In the genomic region with DNA sequence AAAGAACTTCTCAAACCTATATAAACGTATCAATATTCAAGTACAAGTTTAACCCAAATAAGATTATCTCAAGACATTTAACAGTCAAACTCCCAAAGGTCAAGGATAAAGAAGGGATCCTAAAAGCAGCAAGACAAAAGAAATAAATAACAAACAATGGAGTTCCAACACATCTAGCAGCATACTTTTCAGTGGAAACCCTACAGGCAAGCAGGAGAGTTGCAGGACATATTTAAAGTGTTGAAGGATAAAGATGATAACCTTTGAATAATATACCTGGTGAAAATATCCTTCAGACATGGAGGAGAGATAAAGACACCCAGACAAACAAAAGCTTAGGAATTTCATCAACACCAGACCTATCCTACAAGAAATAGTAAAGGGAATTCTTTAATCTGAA, we compare ENCODE assay signal across 20 cellular contexts.
DNase-seq lines count a peak whose midpoint lies in the region; ATAC-seq and TF ChIP-seq lines count a peak whose summit lies in the region.
"Had no signal": no experiment of that assay in that cellular context is flagged by ENCODE, and none has a peak within 500 bp of the region (broad histone marks: within the 10 kb centered on the region; RNA-seq: fewer than 3 reads in every experiment).

No MANE protein-coding gene starts in this region.

- peak; percentile 50 for TF ChIP-seq CTCF in C4-2B (conservative IDR thresholded peaks at IDR 0.05)
- peak; percentile 23 for TF ChIP-seq CTCF in fibroblast of villous mesenchyme (IDR thresholded peaks at IDR 0.05; ENCODE audit: insufficient read depth, low read depth, low read length)
- TF ChIP-seq CTCF in psoas muscle (IDR thresholded peaks at IDR 0.05): no peak
- no peak for TF ChIP-seq CTCF in foreskin fibroblast (IDR thresholded peaks at IDR 0.05; ENCODE audit: low read depth, low read length)
- TF ChIP-seq CTCF in MCF 10A (IDR thresholded peaks at IDR 0.05; ENCODE audit: unreplicated experiment): no peak

- H3K4me3 ChIP-seq in fibroblast of villous mesenchyme (ENCODE audit: low read depth, low read length) (no peak overlapping the region), psoas muscle (no peak overlapping the region), foreskin fibroblast (ENCODE audit: low read depth in 1 of 2, low read length in 2 of 2) (no peak overlapping the region)
- H3K4me3 ChIP-seq: adrenal gland, HAP-1 had no signal

- peaks cover 8% of the 10 kb centered on the region for H3K36me3 Mint-ChIP-seq in MCF 10A (ENCODE audit: insufficient read depth, unreplicated experiment)
- H3K36me3 Mint-ChIP-seq: immature natural killer cell, T-cell had no signal

- ATAC-seq in HG03175 (IDR thresholded peaks at IDR 0.05; ENCODE audit: unreplicated experiment) (peak; percentile 69), psoas muscle (no peak)
- ATAC-seq: T-cell had no signal

- H3K4me1 Mint-ChIP-seq in MCF 10A (ENCODE audit: insufficient read depth, unreplicated experiment): peaks cover 11% of the 10 kb centered on the region
- H3K4me1 Mint-ChIP-seq: activated CD4-positive, alpha-beta T cell treated with anti-CD3 and anti-CD28 coated beads, Interleukin-2, amount 10 ng/mL, durations not matched to agents 7 days and 5 days; central memory CD8-positive, alpha-beta T cell; immature natural killer cell; T-cell had no signal

- H3K9me3 ChIP-seq in psoas muscle: no peaks in the 10 kb centered on the region
- H3K9me3 ChIP-seq: adrenal gland, HAP-1 had no signal

- no peaks in the 10 kb centered on the region for H3K27me3 Mint-ChIP-seq in MCF 10A (ENCODE audit: insufficient read depth, unreplicated experiment)

- WGBS in psoas muscle, 3 donors: 81 to 90% (median 89%) methylated on average over 1 of the region's 1 CpG

- POLR2A ChIA-PET in MCF 10A (lab: Yijun Ruan, JAX): interaction anchor here (1.5 kb wide), 1 partner anchor 21 kb away, joined by 4 read pairs; no protein-coding TSS in a partner anchor

- H3K4me1 ChIP-seq in psoas muscle: no peaks in the 10 kb centered on the region
- H3K4me1 ChIP-seq: adrenal gland, HAP-1 had no signal

- H3K27me3 ChIP-seq in psoas muscle (ENCODE audit: insufficient read depth in 3 of 3, low read length in 2 of 3): no peaks in the 10 kb centered on the region
- H3K27me3 ChIP-seq: adrenal gland had no signal

- H3K27ac ChIP-seq in C4-2B: no peak overlapping the region
- no peak overlapping the region for H3K27ac ChIP-seq in psoas muscle
- H3K27ac ChIP-seq: adrenal gland had no signal

- H3K27ac Mint-ChIP-seq in MCF 10A (ENCODE audit: low read depth, unreplicated experiment): no peak overlapping the region
- H3K27ac Mint-ChIP-seq: activated CD4-positive, alpha-beta T cell treated with anti-CD3 and anti-CD28 coated beads, Interleukin-2, amount 10 ng/mL, durations not matched to agents 7 days and 5 days; immature natural killer cell; T-cell had no signal

- H3K4me3 Mint-ChIP-seq in MCF 10A (ENCODE audit: unreplicated experiment): no peak overlapping the region
- H3K4me3 Mint-ChIP-seq: activated CD4-positive, alpha-beta T cell treated with anti-CD3 and anti-CD28 coated beads, Interleukin-2, amount 10 ng/mL, durations not matched to agents 7 days and 5 days; central memory CD8-positive, alpha-beta T cell; immature natural killer cell; T-cell had no signal

- H3K9me3 Mint-ChIP-seq in MCF 10A (ENCODE audit: unreplicated experiment): peaks cover 43% of the 10 kb centered on the region
- H3K9me3 Mint-ChIP-seq: activated CD4-positive, alpha-beta T cell treated with anti-CD3 and anti-CD28 coated beads, Interleukin-2, amount 10 ng/mL, durations not matched to agents 7 days and 5 days had no signal

- BruUV-seq in MCF 10A (replicated peaks; lab: Mats Ljungman, UMichigan): no TSS peak

- H3K36me3 ChIP-seq in psoas muscle (ENCODE audit: insufficient read depth in 1 of 2, low read depth in 1 of 2): no peaks in the 10 kb centered on the region
- H3K36me3 ChIP-seq: adrenal gland, HAP-1 had no signal

- intact Hi-C loops in psoas muscle (cut with DNase I): no loop called here
- intact Hi-C loops in MCF 10A (cut with micrococcal nuclease): no loop called here

- DNase-seq in SW480 (ENCODE audit: low spot score) (peak; percentile 9), fibroblast of villous mesenchyme (ENCODE audit: low read depth) (no peak), psoas muscle (no peak), foreskin fibroblast (no peak), SIG-M5 (lab: John Stamatoyannopoulos, UW) (no peak), MCF 10A (ENCODE audit: unreplicated experiment) (no peak)
- DNase-seq: activated CD4-positive, alpha-beta T cell treated with anti-CD3 and anti-CD28 coated beads, Interleukin-2, amount 10 ng/mL, durations not matched to agents 7 days and 5 days; activated CD8-positive, alpha-beta memory T cell treated with anti-CD3 and anti-CD28 coated beads, Interleukin-2, amount 50 U/mL, for 48 hours; activated gamma-delta T cell; adrenal gland; effector CD8-positive, alpha-beta T cell; immature natural killer cell; NCI-H2029 treated with DMSO at 0.1 percent for 48 hours; NCI-H446; nucleus accumbens; T-cell had no signal

- CTCF ChIA-PET in MCF 10A (lab: Yijun Ruan, JAX): no interaction called here

Comparison
In these comparisons a context has a peak if more than half of its experiments do, and no peak if none do; other contexts are left out.
1. CTCF ChIP-seq: peak in C4-2B (single experiment) and fibroblast of villous mesenchyme (single experiment); none in psoas muscle (single experiment), foreskin fibroblast (single experiment) and MCF 10A (single experiment).